In genomic region chr1:237851209-237851845, GRCh38 we compare ENCODE assay signal across 8 cellular contexts. TPM values are rescaled to one million over a fixed set of nuclear protein-coding genes. Genes with fewer than 3 reads are reported as not detected.
DNase-seq lines count a peak whose midpoint lies in the region; ATAC-seq and TF ChIP-seq lines count a peak whose summit lies in the region.

No MANE protein-coding gene starts in this region.

- no peaks in the 10 kb centered on the region for H3K4me1 ChIP-seq in fibroblast of lung (ENCODE audit: control insufficient read depth, extremely low read depth, insufficient read depth, low read length)
- H3K4me1 ChIP-seq in gastrocnemius medialis, result no peaks in the 10 kb centered on the region

- no peaks in the 10 kb centered on the region for H3K36me3 ChIP-seq in SK-N-MC (ENCODE audit: insufficient read depth, low read length)
- no peaks in the 10 kb centered on the region for H3K36me3 ChIP-seq in fibroblast of lung (ENCODE audit: control insufficient read depth, insufficient read depth, low read length)
- H3K36me3 ChIP-seq in gastrocnemius medialis, result no peaks in the 10 kb centered on the region

- H3K9me3 ChIP-seq in SK-N-MC (ENCODE audit: low read depth, low read length) (no peaks in the 10 kb centered on the region), fibroblast of lung (ENCODE audit: control insufficient read depth, insufficient read depth, low read depth, low read length) (no peaks in the 10 kb centered on the region), gastrocnemius medialis (no peaks in the 10 kb centered on the region)

- no peak overlapping the region for H3K4me3 ChIP-seq in SK-N-MC
- H3K4me3 ChIP-seq in fibroblast of lung (replicated peaks in 1 of 4; ENCODE audit: control extremely low read depth in 1 of 4, insufficient read depth in 1 of 4, low read depth in 3 of 4, low read length in 4 of 4), result no peak overlapping the region
- H3K4me3 ChIP-seq in skeletal muscle cell (ENCODE audit: low read depth, low read length), result no peak overlapping the region
- no peak overlapping the region for H3K4me3 ChIP-seq in gastrocnemius medialis

- intact Hi-C loops in gastrocnemius medialis (cut with DNase I; ENCODE audit: low total_unique reads), result no loop called here

- no peak overlapping the region for H2AFZ ChIP-seq in fibroblast of lung (ENCODE audit: low read length)

- no peak overlapping the region for H3K4me2 ChIP-seq in fibroblast of lung (ENCODE audit: extremely low read depth, insufficient read depth, low read length)

- peak in 2 of 3 donors; percentile 5 to 7 for DNase-seq in stimulated activated CD4-positive, alpha-beta T cell treated with anti-CD3 and anti-CD28 coated beads, Interleukin-12 subunit alpha, Interleukin-12 subunit beta, amount 100 ng/mL, for 48 hours (ENCODE audit: low read depth in 2 of 3, low spot score in 1 of 3)
- DNase-seq in stimulated activated CD4-positive, alpha-beta T cell treated with anti-CD3 and anti-CD28 coated beads, Interleukin-4, amount 100 ng/mL, for 4 hours, result no peak
- DNase-seq in Kasumi-1 (lab: John Stamatoyannopoulos, UW) (peak; percentile 64 to 80), SK-N-MC (ENCODE audit: low read depth, low spot score) (peak; percentile 48), fibroblast of lung (ENCODE audit: low read depth in 2 of 2) (peak; percentile 55 to 59), skeletal muscle cell (ENCODE audit: low read depth) (peak; percentile 13), epidermal melanocyte (ENCODE audit: insufficient read length, low spot score) (no peak), gastrocnemius medialis (no peak)

- H3K27ac ChIP-seq in SK-N-MC (no peak overlapping the region), fibroblast of lung (ENCODE audit: insufficient read depth, low read length) (no peak overlapping the region), gastrocnemius medialis (no peak overlapping the region)

- TF ChIP-seq CTCF in fibroblast of lung (conservative IDR thresholded peaks at IDR 0.05 in 1 of 2, IDR thresholded peaks at IDR 0.05 in 1 of 2; ENCODE audit: low read depth in 1 of 2, low read length in 2 of 2) (peak; percentile 8 to 75), gastrocnemius medialis (IDR thresholded peaks at IDR 0.05 in 4 of 5, conservative IDR thresholded peaks at IDR 0.05 in 1 of 5) (no peak)

- H3K9ac ChIP-seq in SK-N-MC (ENCODE audit: insufficient read length) (no peak overlapping the region), fibroblast of lung (ENCODE audit: insufficient read depth, low read length) (no peak overlapping the region)

- in situ Hi-C loops in gastrocnemius medialis (cut with MboI; ENCODE audit: low sequenced_read_pairs in 4 of 4), result no loop called here

- H3K27me3 ChIP-seq in fibroblast of lung (ENCODE audit: control insufficient read depth, insufficient read depth, low read length), result no peaks in the 10 kb centered on the region
- no peaks in the 10 kb centered on the region for H3K27me3 ChIP-seq in gastrocnemius medialis

- H3K79me2 ChIP-seq in fibroblast of lung (ENCODE audit: control insufficient read depth, insufficient read depth, low read length), result no peaks in the 10 kb centered on the region

- ATAC-seq in gastrocnemius medialis, result no peak

- TF ChIP-seq POLR2A in gastrocnemius medialis (IDR thresholded peaks at IDR 0.05), result no peak

- no peaks in the 10 kb centered on the region for H4K20me1 ChIP-seq in fibroblast of lung (ENCODE audit: control insufficient read depth, extremely low read depth, insufficient read depth, low read length)

RNA-seq across cellular contexts. Expression of gene ZP4, which starts 39.4 kb away (rescaled TPM):
- total RNA-seq in fibroblast of lung (not detected in 2 replicates), gastrocnemius medialis (not detected)
- not detected in 2 replicates for polyA plus RNA-seq in fibroblast of lung
- not detected in 2 replicates for polyA plus RNA-seq in fibroblast of lung (2012)
- not detected in 2 replicates for polyA minus RNA-seq in fibroblast of lung (ENCODE audit: low replicate concordance)

Comparison
In these comparisons a context has a peak if more than half of its experiments do, and no peak if none do; other contexts are left out.
1. DNase-seq: peak in stimulated activated CD4-positive, alpha-beta T cell treated with anti-CD3 and anti-CD28 coated beads, Interleukin-12 subunit alpha, Interleukin-12 subunit beta, amount 100 ng/mL, for 48 hours (2 of 3), Kasumi-1 (2 of 2), SK-N-MC (single experiment), fibroblast of lung (2 of 2) and skeletal muscle cell (single experiment); none in stimulated activated CD4-positive, alpha-beta T cell treated with anti-CD3 and anti-CD28 coated beads, Interleukin-4, amount 100 ng/mL, for 4 hours (0 of 2), epidermal melanocyte (single experiment) and gastrocnemius medialis (0 of 2).
2. CTCF ChIP-seq: peak in fibroblast of lung (2 of 2); none in gastrocnemius medialis (0 of 5).